ENCODE assay signal across 10 cellular contexts in the genomic region with DNA sequence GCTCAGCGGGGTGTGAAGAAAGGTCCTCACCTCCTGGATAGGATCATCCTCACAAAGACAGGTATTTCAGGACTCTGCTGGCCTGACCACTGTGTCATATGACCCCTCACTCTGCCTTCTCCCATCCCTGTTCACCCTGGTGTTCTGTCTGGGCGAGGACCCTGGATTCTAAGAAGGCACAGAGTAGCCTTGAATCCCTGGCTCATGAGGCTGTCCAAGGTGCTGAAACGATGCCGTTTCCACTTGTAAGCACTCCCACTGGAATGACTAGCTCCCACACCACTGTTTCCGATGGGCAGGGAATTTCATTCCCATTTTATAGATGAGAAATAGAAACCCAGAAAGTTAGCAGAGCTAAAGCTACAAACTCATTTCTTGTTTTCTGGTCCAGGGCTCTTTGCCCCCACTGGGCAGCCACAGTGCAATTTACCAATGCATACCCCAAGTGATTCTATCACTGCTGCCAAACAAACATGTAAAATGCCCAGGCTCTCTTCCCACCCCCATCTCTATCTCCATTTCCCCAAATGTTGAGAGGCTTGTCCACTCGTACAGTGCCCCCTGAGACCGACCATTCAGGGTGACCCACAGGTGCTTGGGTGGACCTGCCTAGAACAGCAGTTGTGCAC.
A peak's percentile ranks its signal among the peaks of the same experiment; 100 is the strongest.
DNase-seq lines count a peak whose midpoint lies in the region; ATAC-seq and TF ChIP-seq lines count a peak whose summit lies in the region.
"Had no signal": no experiment of that assay in that cellular context is flagged by ENCODE, and none has a peak within 500 bp of the region (broad histone marks: within the 10 kb centered on the region; RNA-seq: fewer than 3 reads in every experiment).

No MANE protein-coding gene starts in this region.

- H3K9me3 ChIP-seq in mammary epithelial cell (replicated peaks; ENCODE audit: insufficient read depth, low read length) (no peaks in the 10 kb centered on the region), psoas muscle (no peaks in the 10 kb centered on the region)

- peaks cover 10% of the 10 kb centered on the region for H3K27me3 Mint-ChIP-seq in activated T-cell treated with anti-CD3 and anti-CD28 coated beads, Interleukin-2, amount 50 U/mL, for 24 hours

- no peak overlapping the region for H2AFZ ChIP-seq in mammary epithelial cell (ENCODE audit: low read depth, low read length)

- H3K79me2 ChIP-seq in mammary epithelial cell (ENCODE audit: insufficient read depth, low read length) = no peaks in the 10 kb centered on the region

- in situ Hi-C loops in mammary epithelial cell (cut with MboI; ENCODE audit: low sequenced_read_pairs in 2 of 2) = no loop called here

- H3K36me3 ChIP-seq in mammary epithelial cell (ENCODE audit: insufficient read depth, low read length) (no peaks in the 10 kb centered on the region), psoas muscle (ENCODE audit: insufficient read depth in 1 of 2, low read depth in 1 of 2) (no peaks in the 10 kb centered on the region)

- H3K27ac Mint-ChIP-seq in activated T-cell treated with anti-CD3 and anti-CD28 coated beads, Interleukin-2, amount 50 U/mL, for 24 hours = no peak overlapping the region
- H3K27ac Mint-ChIP-seq: activated CD4-positive, alpha-beta memory T cell treated with anti-CD3 and anti-CD28 coated beads, Interleukin-2, amount 10 ng/mL, durations not matched to agents 7 days and 5 days had no signal

- no peak overlapping the region for H3K9ac ChIP-seq in mammary epithelial cell (ENCODE audit: insufficient read depth, low read length)

- H3K4me3 ChIP-seq in mammary epithelial cell (replicated peaks in 1 of 3; ENCODE audit: insufficient read depth in 1 of 3, low read depth in 2 of 3, low read length in 3 of 3) (no peak overlapping the region), psoas muscle (no peak overlapping the region)

- no peaks in the 10 kb centered on the region for H4K20me1 ChIP-seq in mammary epithelial cell (ENCODE audit: insufficient read depth, low read length)

- H3K4me2 ChIP-seq in mammary epithelial cell (ENCODE audit: insufficient read depth, low read depth, low read length) = no peak overlapping the region

- no peaks in the 10 kb centered on the region for H3K4me1 Mint-ChIP-seq in activated T-cell treated with anti-CD3 and anti-CD28 coated beads, Interleukin-2, amount 50 U/mL, for 24 hours (ENCODE audit: low read depth)

- H3K27me3 ChIP-seq in mammary epithelial cell (ENCODE audit: insufficient read depth, low read length) (no peaks in the 10 kb centered on the region), psoas muscle (ENCODE audit: insufficient read depth in 3 of 3, low read length in 2 of 3) (no peaks in the 10 kb centered on the region)

- no peak overlapping the region for H3K4me3 Mint-ChIP-seq in activated T-cell treated with anti-CD3 and anti-CD28 coated beads, Interleukin-2, amount 50 U/mL, for 24 hours
- H3K4me3 Mint-ChIP-seq: activated CD4-positive, alpha-beta memory T cell treated with anti-CD3 and anti-CD28 coated beads, Interleukin-2, amount 10 ng/mL, durations not matched to agents 7 days and 5 days had no signal

- CTCF ChIA-PET in mammary epithelial cell (lab: Charles Lee; ENCODE audit: low non-redundant PET) = no interaction called here

- WGBS in mammary epithelial cell (ENCODE audit: low coverage, missing lambda C conversion rate) = 44% methylated on average over 7 of the region's 7 CpGs
- 38 to 42% (median 39%) methylated on average over 7 of the region's 7 CpGs for WGBS in psoas muscle, 3 donors

- no TSS peak for BruUV-seq in mammary epithelial cell (replicated peaks; lab: Mats Ljungman, UMichigan)

- H3K4me1 ChIP-seq in mammary epithelial cell (ENCODE audit: insufficient read depth, low read length) = peaks cover 10% of the 10 kb centered on the region
- no peaks in the 10 kb centered on the region for H3K4me1 ChIP-seq in psoas muscle

- no peaks in the 10 kb centered on the region for H3K9me3 Mint-ChIP-seq in activated T-cell treated with anti-CD3 and anti-CD28 coated beads, Interleukin-2, amount 50 U/mL, for 24 hours
- H3K9me3 Mint-ChIP-seq: activated CD4-positive, alpha-beta memory T cell treated with anti-CD3 and anti-CD28 coated beads, Interleukin-2, amount 10 ng/mL, durations not matched to agents 7 days and 5 days had no signal

- H3K36me3 Mint-ChIP-seq in activated T-cell treated with anti-CD3 and anti-CD28 coated beads, Interleukin-2, amount 50 U/mL, for 24 hours (ENCODE audit: low read depth) = no peaks in the 10 kb centered on the region

- H3K27ac ChIP-seq in mammary epithelial cell (ENCODE audit: insufficient read depth, low read depth, low read length) = no peak overlapping the region
- H3K27ac ChIP-seq in psoas muscle = no peak overlapping the region

- ATAC-seq in psoas muscle (no peak), GM18867 (IDR thresholded peaks at IDR 0.05; ENCODE audit: unreplicated experiment) (no peak)

- TF ChIP-seq CTCF in mammary epithelial cell (conservative IDR thresholded peaks at IDR 0.05 in 1 of 2, IDR thresholded peaks at IDR 0.05 in 1 of 2; ENCODE audit: extremely low read depth in 1 of 2, insufficient read depth in 1 of 2, low read depth in 1 of 2, low read length in 2 of 2) = no peak
- no peak for TF ChIP-seq CTCF in psoas muscle (IDR thresholded peaks at IDR 0.05)

- dilution Hi-C loops in mammary epithelial cell (cut with HindIII; ENCODE audit: low sequenced_read_pairs) = no loop called here

- intact Hi-C loops in mammary epithelial cell (cut with micrococcal nuclease) (no loop called here), psoas muscle (cut with DNase I) (no loop called here)

- DNase-seq in GM04504 (ENCODE audit: low read depth) (peak; percentile 20), LHCN-M2 (ENCODE audit: low read depth) (peak; percentile 36), mammary epithelial cell (peak; percentile 28), lung microvascular endothelial cell (ENCODE audit: low read depth in 2 of 2) (peak; percentile 64 to 69), NCI-H2081 treated with DMSO at 0.1 percent for 48 hours (lab: John Stamatoyannopoulos, UW) (no peak), psoas muscle (no peak)
- no peak for DNase-seq in activated T-cell treated with anti-CD3 and anti-CD28 coated beads, Interleukin-2, amount 50 U/mL, for 24 hours
- DNase-seq: activated CD4-positive, alpha-beta memory T cell treated with anti-CD3 and anti-CD28 coated beads, Interleukin-2, amount 10 ng/mL, durations not matched to agents 7 days and 5 days; NCI-H345 had no signal

Comparison
In these comparisons a context has a peak if more than half of its experiments do, and no peak if none do; other contexts are left out.
1. DNase-seq: peak in GM04504 (single experiment), LHCN-M2 (single experiment), mammary epithelial cell (single experiment) and lung microvascular endothelial cell (2 of 2); none in NCI-H2081 treated with DMSO at 0.1 percent for 48 hours (single experiment), activated T-cell treated with anti-CD3 and anti-CD28 coated beads, Interleukin-2, amount 50 U/mL, for 24 hours (single experiment) and psoas muscle (0 of 2).